Comparison of ENCODE assay signal across 30 cellular contexts in genomic region chr10:508726-509125, GRCh38.
"Had no signal": no experiment of that assay in that cellular context is flagged by ENCODE, and none has a peak within 500 bp of the region (broad histone marks: within the 10 kb centered on the region; RNA-seq: fewer than 3 reads in every experiment).

No MANE protein-coding gene starts in this region.

- H3K27me3 ChIP-seq: adrenal gland, breast epithelium, SJSA1 had no signal

- H3K36me3 ChIP-seq: adrenal gland, breast epithelium had no signal

- H3K9me3 ChIP-seq: adrenal gland, breast epithelium, SJSA1 had no signal

- H3K36me3 Mint-ChIP-seq: activated CD8-positive, alpha-beta memory T cell treated with anti-CD3 and anti-CD28 coated beads, Interleukin-2, amount 10 ng/mL, durations not matched to agents 7 days and 5 days; activated naive CD4-positive, alpha-beta T cell treated with anti-CD3 and anti-CD28 coated beads, Interleukin-2, amount 10 ng/mL, durations not matched to agents 7 days and 5 days; activated naive CD8-positive, alpha-beta T cell treated with anti-CD3 and anti-CD28 coated beads, Interleukin-2, amount 10 ng/mL, durations not matched to agents 7 days and 5 days; IgD-negative memory B cell; WTC11 had no signal

- H3K27ac ChIP-seq: adrenal gland, breast epithelium, SJSA1 had no signal

- H3K4me3 ChIP-seq: adrenal gland, breast epithelium, SJSA1 had no signal

- ATAC-seq: activated CD8-positive, alpha-beta memory T cell treated with anti-CD3 and anti-CD28 coated beads, Interleukin-2, amount 10 ng/mL, durations not matched to agents 7 days and 5 days; Panc1; T-helper 17 cell; WTC11 had no signal

- H3K27ac Mint-ChIP-seq: activated CD4-positive, alpha-beta T cell treated with anti-CD3 and anti-CD28 coated beads, Interleukin-2, amount 10 ng/mL, durations not matched to agents 24 days and 14 days; activated CD8-positive, alpha-beta memory T cell treated with anti-CD3 and anti-CD28 coated beads, Interleukin-2, amount 10 ng/mL, durations not matched to agents 7 days and 5 days; activated naive CD4-positive, alpha-beta T cell treated with anti-CD3 and anti-CD28 coated beads, Interleukin-2, amount 10 ng/mL, durations not matched to agents 7 days and 5 days; activated naive CD8-positive, alpha-beta T cell treated with anti-CD3 and anti-CD28 coated beads, Interleukin-2, amount 10 ng/mL, durations not matched to agents 7 days and 5 days; activated T-cell treated with anti-CD3 and anti-CD28 coated beads, Interleukin-2, amount 50 U/mL, for 24 hours; activated T-helper 1 cell treated with anti-CD3 and anti-CD28 coated beads, Interleukin-12 subunit alpha, Interleukin-12 subunit beta, Interleukin-2, Interleukin-4 antibody, amounts not matched to agents 30 ng/mL and 10 ng/mL and 1 ng/mL, durations not matched to agents 14 hours and 24 hours and 36 hours; T-helper 17 cell; WTC11 had no signal

- H3K4me3 Mint-ChIP-seq: activated CD4-positive, alpha-beta T cell treated with anti-CD3 and anti-CD28 coated beads, Interleukin-2, amount 10 ng/mL, durations not matched to agents 24 days and 14 days; activated CD8-positive, alpha-beta memory T cell treated with anti-CD3 and anti-CD28 coated beads, Interleukin-2, amount 10 ng/mL, durations not matched to agents 7 days and 5 days; activated naive CD4-positive, alpha-beta T cell treated with anti-CD3 and anti-CD28 coated beads, Interleukin-2, amount 10 ng/mL, durations not matched to agents 7 days and 5 days; activated naive CD8-positive, alpha-beta T cell treated with anti-CD3 and anti-CD28 coated beads, Interleukin-2, amount 10 ng/mL, durations not matched to agents 7 days and 5 days; activated T-cell treated with anti-CD3 and anti-CD28 coated beads, Interleukin-2, amount 50 U/mL, for 24 hours; activated T-helper 1 cell treated with anti-CD3 and anti-CD28 coated beads, Interleukin-12 subunit alpha, Interleukin-12 subunit beta, Interleukin-2, Interleukin-4 antibody, amounts not matched to agents 30 ng/mL and 10 ng/mL and 1 ng/mL, durations not matched to agents 14 hours and 24 hours and 36 hours; IgD-negative memory B cell; T-helper 17 cell; WTC11 had no signal

- H3K9me3 Mint-ChIP-seq: activated CD4-positive, alpha-beta T cell treated with anti-CD3 and anti-CD28 coated beads, Interleukin-2, amount 10 ng/mL, durations not matched to agents 24 days and 14 days; activated naive CD4-positive, alpha-beta T cell treated with anti-CD3 and anti-CD28 coated beads, Interleukin-2, amount 10 ng/mL, durations not matched to agents 7 days and 5 days; activated naive CD8-positive, alpha-beta T cell treated with anti-CD3 and anti-CD28 coated beads, Interleukin-2, amount 10 ng/mL, durations not matched to agents 7 days and 5 days; activated T-cell treated with anti-CD3 and anti-CD28 coated beads, Interleukin-2, amount 50 U/mL, for 24 hours; activated T-helper 1 cell treated with anti-CD3 and anti-CD28 coated beads, Interleukin-12 subunit alpha, Interleukin-12 subunit beta, Interleukin-2, Interleukin-4 antibody, amounts not matched to agents 30 ng/mL and 10 ng/mL and 1 ng/mL, durations not matched to agents 14 hours and 24 hours and 36 hours; IgD-negative memory B cell; WTC11 had no signal

- DNase-seq: activated CD4-positive, alpha-beta T cell treated with anti-CD3 and anti-CD28 coated beads, Interleukin-2, amount 10 ng/mL, durations not matched to agents 24 days and 14 days; activated CD4-positive, alpha-beta T cell treated with anti-CD3 and anti-CD28 coated beads, Interleukin-2, amount 50 U/mL, for 48 hours; activated CD4-positive, CD25-positive, alpha-beta regulatory T cell treated with anti-CD3 and anti-CD28 coated beads, Interleukin-2, amount 50 U/mL, for 72 hours; activated CD8-positive, alpha-beta memory T cell treated with anti-CD3 and anti-CD28 coated beads, Interleukin-2, amount 10 ng/mL, durations not matched to agents 7 days and 5 days; activated gamma-delta T cell; activated naive CD4-positive, alpha-beta T cell treated with anti-CD3 and anti-CD28 coated beads, Interleukin-2, amount 10 ng/mL, durations not matched to agents 7 days and 5 days; activated naive CD8-positive, alpha-beta T cell treated with anti-CD3 and anti-CD28 coated beads, Interleukin-2, amount 10 ng/mL, durations not matched to agents 7 days and 5 days; activated T-cell treated with anti-CD3 and anti-CD28 coated beads, Interleukin-2, amount 50 U/mL, for 24 hours; anterior cingulate cortex; KG1; NCI-H1048; NCI-H1417; NCI-H2029; NCI-H2107; NCI-H2171 treated with DMSO at 0.1 percent for 48 hours; NCI-H226; NCI-H526; NCI-H774; OCI-M1; RPMI8226; SHP77; T-helper 17 cell; T-helper 9 cell had no signal
